In the genomic region with DNA sequence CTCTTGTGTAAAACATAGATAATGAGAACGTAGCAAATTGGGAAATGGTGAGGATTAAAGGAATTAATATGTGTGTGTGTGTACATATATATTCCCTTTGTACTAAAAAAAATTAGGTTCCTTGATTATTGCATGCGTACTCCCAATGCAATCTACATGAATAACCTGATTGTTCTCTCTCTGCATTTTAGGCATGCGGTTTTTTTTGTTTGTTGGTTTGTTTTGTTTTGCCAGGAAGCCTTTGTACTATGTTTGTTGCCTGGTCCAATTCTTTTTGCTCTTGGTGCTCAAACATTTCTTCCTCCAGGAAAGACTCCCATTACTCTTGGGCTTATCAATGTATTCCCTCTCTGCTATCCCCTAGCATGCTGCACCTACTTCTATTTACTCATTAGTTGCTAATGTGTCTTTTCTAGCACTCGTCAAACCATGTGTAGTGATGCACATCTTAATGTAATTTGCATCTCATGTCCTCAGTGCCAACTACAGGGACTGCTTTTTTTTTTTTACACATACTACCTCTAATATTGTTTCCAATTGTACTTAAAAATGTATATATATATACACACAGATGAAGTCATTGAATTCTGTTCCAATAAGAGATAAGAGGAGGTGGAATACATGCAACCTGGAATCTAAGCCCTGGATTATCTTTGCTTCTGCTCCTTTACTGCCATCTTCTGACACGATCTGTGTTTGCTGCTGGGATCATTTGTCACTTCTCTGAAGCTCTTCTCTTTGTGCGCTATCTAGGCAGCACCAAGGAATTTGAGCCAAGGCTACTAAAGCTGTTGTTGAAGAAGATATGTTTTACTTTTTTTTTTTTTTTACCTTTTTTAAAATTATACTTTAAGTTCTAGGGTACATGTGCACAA, we compare ENCODE assay signal across 8 cellular contexts.
A peak's percentile ranks its signal among the peaks of the same experiment; 100 is the strongest.
DNase-seq lines count a peak whose midpoint lies in the region; ATAC-seq and TF ChIP-seq lines count a peak whose summit lies in the region.

No MANE protein-coding gene starts in this region.

- H3K27ac ChIP-seq in suprapubic skin, result no peak overlapping the region

- no peak overlapping the region for H3K4me3 Mint-ChIP-seq in nephron progenitor cell
- no peak overlapping the region for H3K4me3 Mint-ChIP-seq in activated CD4-positive, alpha-beta T cell treated with anti-CD3 and anti-CD28 coated beads, Interleukin-2, amount 10 ng/mL, durations not matched to agents 24 days and 14 days

- H3K27me3 ChIP-seq in suprapubic skin, result no peaks in the 10 kb centered on the region

- ATAC-seq in HG02798 (IDR thresholded peaks at IDR 0.05; ENCODE audit: poor library complexity, unreplicated experiment) (peak; percentile 71), HG03025 (IDR thresholded peaks at IDR 0.05; ENCODE audit: low FRiP score, unreplicated experiment) (no peak)

- no peaks in the 10 kb centered on the region for H3K4me1 ChIP-seq in suprapubic skin

- H3K4me3 ChIP-seq in suprapubic skin, result no peak overlapping the region

- peak; percentile 46; the same call in 1 of the 3 replicates for TF ChIP-seq CTCF in GM12872 (IDR thresholded peaks at IDR 0.05; ENCODE audit: insufficient read depth, low read depth, low read length)
- peak; percentile 43 for TF ChIP-seq CTCF in nephron progenitor cell (IDR thresholded peaks at IDR 0.05)
- no peak for TF ChIP-seq CTCF in suprapubic skin (IDR thresholded peaks at IDR 0.05)

- H3K4me1 Mint-ChIP-seq in nephron progenitor cell, result no peaks in the 10 kb centered on the region
- H3K4me1 Mint-ChIP-seq in activated CD4-positive, alpha-beta T cell treated with anti-CD3 and anti-CD28 coated beads, Interleukin-2, amount 10 ng/mL, durations not matched to agents 24 days and 14 days, result no peaks in the 10 kb centered on the region

- no peaks in the 10 kb centered on the region for H3K9me3 ChIP-seq in suprapubic skin

- H3K9me3 Mint-ChIP-seq in nephron progenitor cell, result no peaks in the 10 kb centered on the region
- H3K9me3 Mint-ChIP-seq in activated CD4-positive, alpha-beta T cell treated with anti-CD3 and anti-CD28 coated beads, Interleukin-2, amount 10 ng/mL, durations not matched to agents 24 days and 14 days, result no peaks in the 10 kb centered on the region

- TF ChIP-seq EP300 in suprapubic skin (IDR thresholded peaks at IDR 0.05), result no peak

- H3K36me3 Mint-ChIP-seq in nephron progenitor cell (ENCODE audit: low read depth), result no peaks in the 10 kb centered on the region
- H3K36me3 Mint-ChIP-seq in activated CD4-positive, alpha-beta T cell treated with anti-CD3 and anti-CD28 coated beads, Interleukin-2, amount 10 ng/mL, durations not matched to agents 24 days and 14 days (ENCODE audit: low read depth), result no peaks in the 10 kb centered on the region

- H3K27me3 Mint-ChIP-seq in nephron progenitor cell (ENCODE audit: low read depth, poor library complexity), result no peaks in the 10 kb centered on the region
- H3K27me3 Mint-ChIP-seq in activated CD4-positive, alpha-beta T cell treated with anti-CD3 and anti-CD28 coated beads, Interleukin-2, amount 10 ng/mL, durations not matched to agents 24 days and 14 days, result no peaks in the 10 kb centered on the region

- no peak overlapping the region for H3K27ac Mint-ChIP-seq in nephron progenitor cell
- no peak overlapping the region for H3K27ac Mint-ChIP-seq in activated CD4-positive, alpha-beta T cell treated with anti-CD3 and anti-CD28 coated beads, Interleukin-2, amount 10 ng/mL, durations not matched to agents 24 days and 14 days

- 57% methylated on average over 6 of the region's 6 CpGs for WGBS in suprapubic skin

- intact Hi-C loops in activated CD4-positive, alpha-beta T cell treated with anti-CD3 and anti-CD28 coated beads, Interleukin-2, amount 10 ng/mL, durations not matched to agents 24 days and 14 days (cut with micrococcal nuclease), result no loop called here

- DNase-seq in astrocyte of the hippocampus (ENCODE audit: low read depth, low spot score), result peak; percentile 2
- DNase-seq in nephron progenitor cell, result peak; percentile 9
- no peak for DNase-seq in GM19238 (ENCODE audit: insufficient read length, low spot score)
- DNase-seq in suprapubic skin (ENCODE audit: low spot score in 2 of 2), result no peak
- DNase-seq in activated CD4-positive, alpha-beta T cell treated with anti-CD3 and anti-CD28 coated beads, Interleukin-2, amount 10 ng/mL, durations not matched to agents 24 days and 14 days, result no peak

- TF ChIP-seq POLR2A in suprapubic skin (IDR thresholded peaks at IDR 0.05), result no peak

- H3K36me3 ChIP-seq in suprapubic skin, result no peaks in the 10 kb centered on the region

Comparison
In these comparisons a context has a peak if more than half of its experiments do, and no peak if none do; other contexts are left out.
1. CTCF ChIP-seq: peak in GM12872 (single experiment) and nephron progenitor cell (single experiment); none in suprapubic skin (0 of 2).
2. DNase-seq: peak in astrocyte of the hippocampus (single experiment) and nephron progenitor cell (single experiment); none in GM19238 (single experiment), suprapubic skin (0 of 2) and activated CD4-positive, alpha-beta T cell treated with anti-CD3 and anti-CD28 coated beads, Interleukin-2, amount 10 ng/mL, durations not matched to agents 24 days and 14 days (single experiment).